Comparison of ENCODE assay signal across 1 cellular context in genomic region chr15:74595271-74595670, GRCh38.
TF ChIP-seq lines count a peak whose summit lies in the region.

No MANE protein-coding gene starts in this region.

TF ChIP-seq in K562, 482 proteins besides CTCF, POLR2A, EP300 and RAD21:
- TF ChIP-seq, protein P1, sequence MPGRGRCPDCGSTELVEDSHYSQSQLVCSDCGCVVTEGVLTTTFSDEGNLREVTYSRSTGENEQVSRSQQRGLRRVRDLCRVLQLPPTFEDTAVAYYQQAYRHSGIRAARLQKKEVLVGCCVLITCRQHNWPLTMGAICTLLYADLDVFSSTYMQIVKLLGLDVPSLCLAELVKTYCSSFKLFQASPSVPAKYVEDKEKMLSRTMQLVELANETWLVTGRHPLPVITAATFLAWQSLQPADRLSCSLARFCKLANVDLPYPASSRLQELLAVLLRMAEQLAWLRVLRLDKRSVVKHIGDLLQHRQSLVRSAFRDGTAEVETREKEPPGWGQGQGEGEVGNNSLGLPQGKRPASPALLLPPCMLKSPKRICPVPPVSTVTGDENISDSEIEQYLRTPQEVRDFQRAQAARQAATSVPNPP (IDR thresholded peaks at IDR 0.05; ENCODE audit: borderline replicate concordance, insufficient read depth, insufficient read length) = no peak
- TF ChIP-seq, protein P2, sequence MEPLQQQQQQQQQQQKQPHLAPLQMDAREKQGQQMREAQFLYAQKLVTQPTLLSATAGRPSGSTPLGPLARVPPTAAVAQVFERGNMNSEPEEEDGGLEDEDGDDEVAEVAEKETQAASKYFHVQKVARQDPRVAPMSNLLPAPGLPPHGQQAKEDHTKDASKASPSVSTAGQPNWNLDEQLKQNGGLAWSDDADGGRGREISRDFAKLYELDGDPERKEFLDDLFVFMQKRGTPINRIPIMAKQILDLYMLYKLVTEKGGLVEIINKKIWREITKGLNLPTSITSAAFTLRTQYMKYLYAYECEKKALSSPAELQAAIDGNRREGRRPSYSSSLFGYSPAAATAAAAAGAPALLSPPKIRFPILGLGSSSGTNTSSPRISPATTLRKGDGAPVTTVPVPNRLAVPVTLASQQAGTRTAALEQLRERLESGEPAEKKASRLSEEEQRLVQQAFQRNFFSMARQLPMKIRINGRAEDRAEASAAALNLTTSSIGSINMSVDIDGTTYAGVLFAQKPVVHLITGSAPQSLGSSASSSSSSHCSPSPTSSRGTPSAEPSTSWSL (CRISPR knock-in tag; IDR thresholded peaks at IDR 0.05; ENCODE audit: borderline replicate concordance) = peak; percentile 90; the same call in 1 of the 2 replicates
